29 cellular contexts compared by ENCODE assay signal in genomic region chr11:16749092-16749491, GRCh38. TPM values are rescaled to one million over a fixed set of nuclear protein-coding genes. Genes with fewer than 3 reads are reported as not detected.
DNase-seq lines count a peak whose midpoint lies in the region; ATAC-seq, FAIRE-seq and TF ChIP-seq lines count a peak whose summit lies in the region.
"Had no signal": no experiment of that assay in that cellular context is flagged by ENCODE, and none has a peak within 500 bp of the region (broad histone marks: within the 10 kb centered on the region; RNA-seq: fewer than 3 reads in every experiment).

No MANE protein-coding gene starts in this region.

- H3K27ac ChIP-seq in A549: no peak overlapping the region
- H3K27ac ChIP-seq: BLaER1, KMS-11, SJCRH30 had no signal

- no peak for TF ChIP-seq EP300 in A549 (IDR thresholded peaks at IDR 0.05)

- intact Hi-C loops in activated CD4-positive, alpha-beta memory T cell treated with anti-CD3 and anti-CD28 coated beads for 36 hours (cut with micrococcal nuclease): loop anchor here (1.0 kb wide), 2 partner anchors 11 to 153 kb away; partner anchors contain the start of gene C11orf58

- TF ChIP-seq RAD21 in A549 (conservative IDR thresholded peaks at IDR 0.05 in 1 of 2, IDR thresholded peaks at IDR 0.05 in 1 of 2): no peak

- no peaks in the 10 kb centered on the region for H3K9me3 ChIP-seq in A549
- H3K9me3 ChIP-seq: BLaER1, Caco-2, SJCRH30 had no signal

- no peak for FAIRE-seq in A549 (lab: Jason Lieb, UNC)
- peak; percentile 13 for FAIRE-seq in G401.6 (lab: Jason Lieb, UNC)
- FAIRE-seq: GM12891, H1, HTR-8/SVneo had no signal

- no peak overlapping the region for H3K4me2 ChIP-seq in A549
- H3K4me2 ChIP-seq: BLaER1, KMS-11 had no signal

- POLR2A ChIA-PET in activated CD4-positive, alpha-beta memory T cell treated with anti-CD3 and anti-CD28 coated beads for 36 hours (lab: Charles Lee): interaction anchor here (1.4 to 2.8 kb wide), 3 partner anchors 8 to 153 kb away, joined by 4 to 28 read pairs (median 5); partner anchors contain the start of gene C11orf58
- POLR2A ChIA-PET in activated CD4-positive, alpha-beta memory T cell treated with anti-CD3 and anti-CD28 coated beads, Interleukin-2, amount 10 ng/mL, durations not matched to agents 7 days and 5 days (lab: Charles Lee): interaction anchor here (1.2 to 6.8 kb wide), 2 partner anchors 10 to 14 kb away, joined by 3 to 56 read pairs; partner anchors contain the start of gene C11orf58
- POLR2A ChIA-PET in A549 (lab: Yijun Ruan, JAX): no interaction called here
- POLR2A ChIA-PET in WTC11 (lab: Charles Lee): no interaction called here

- TF ChIP-seq CTCF in A549 (IDR thresholded peaks at IDR 0.05): no peak
- no peak for TF ChIP-seq CTCF in WTC11 (IDR thresholded peaks at IDR 0.05)

- no peak overlapping the region for H3K4me3 Mint-ChIP-seq in activated CD4-positive, alpha-beta memory T cell treated with anti-CD3 and anti-CD28 coated beads for 36 hours
- no peak overlapping the region for H3K4me3 Mint-ChIP-seq in activated CD4-positive, alpha-beta memory T cell treated with anti-CD3 and anti-CD28 coated beads, Interleukin-2, amount 10 ng/mL, durations not matched to agents 7 days and 5 days
- H3K4me3 Mint-ChIP-seq in activated naive CD8-positive, alpha-beta T cell treated with anti-CD3 and anti-CD28 coated beads, Interleukin-2, amount 50 U/mL, for 24 hours: peak overlapping the region; percentile 23
- H3K4me3 Mint-ChIP-seq in WTC11: no peak overlapping the region
- H3K4me3 Mint-ChIP-seq: CD4-positive, alpha-beta memory T cell had no signal

- peaks cover 41% of the 10 kb centered on the region for H3K4me1 Mint-ChIP-seq in activated CD4-positive, alpha-beta memory T cell treated with anti-CD3 and anti-CD28 coated beads for 36 hours (ENCODE audit: low read depth)
- peaks cover 33% of the 10 kb centered on the region for H3K4me1 Mint-ChIP-seq in activated CD4-positive, alpha-beta memory T cell treated with anti-CD3 and anti-CD28 coated beads, Interleukin-2, amount 10 ng/mL, durations not matched to agents 7 days and 5 days
- H3K4me1 Mint-ChIP-seq in activated naive CD8-positive, alpha-beta T cell treated with anti-CD3 and anti-CD28 coated beads, Interleukin-2, amount 50 U/mL, for 24 hours: peaks cover 50% of the 10 kb centered on the region
- peaks cover 11% of the 10 kb centered on the region for H3K4me1 Mint-ChIP-seq in WTC11

- CTCF ChIA-PET in activated CD4-positive, alpha-beta memory T cell treated with anti-CD3 and anti-CD28 coated beads for 36 hours (lab: Charles Lee): interaction anchor here (1.1 to 1.4 kb wide), 3 partner anchors 37 to 71 kb away, joined by 3 read pairs; no protein-coding TSS in a partner anchor
- CTCF ChIA-PET in activated CD4-positive, alpha-beta memory T cell treated with anti-CD3 and anti-CD28 coated beads, Interleukin-2, amount 10 ng/mL, durations not matched to agents 7 days and 5 days (lab: Charles Lee): interaction anchor here (1.2 to 2.4 kb wide), 2 partner anchors 11 to 136 kb away, joined by 4 to 6 read pairs; partner anchors contain the start of gene C11orf58
- CTCF ChIA-PET in A549 (lab: Yijun Ruan, JAX): no interaction called here
- CTCF ChIA-PET in WTC11 (lab: Charles Lee): interaction anchor here (1.6 kb wide), 1 partner anchor 37 kb away, joined by 3 read pairs; no protein-coding TSS in a partner anchor

- DNase-seq in activated CD4-positive, alpha-beta memory T cell treated with anti-CD3 and anti-CD28 coated beads for 36 hours: no peak
- DNase-seq in activated CD4-positive, alpha-beta memory T cell treated with anti-CD3 and anti-CD28 coated beads, Interleukin-2, amount 10 ng/mL, durations not matched to agents 7 days and 5 days: no peak
- DNase-seq in A549 (ENCODE audit: low read depth in 1 of 2, low spot score in 1 of 2) (no peak), WTC11 (ENCODE audit: low spot score) (no peak), NAMALWA (ENCODE audit: low spot score) (no peak)
- no peak for DNase-seq in activated naive CD8-positive, alpha-beta T cell treated with anti-CD3 and anti-CD28 coated beads, Interleukin-2, amount 50 U/mL, for 24 hours
- DNase-seq: Caco-2; CD4-positive, alpha-beta memory T cell; DMS 273 treated with DMSO at 0.1 percent for 48 hours; DMS79; EL; GF-D8; HCEC 1CT; MM.1S; NCI-H1048; NCI-H1417; NCI-H1694; NCI-H2029 treated with DMSO at 0.1 percent for 48 hours; NCI-H446 treated with DMSO at 0.1 percent for 48 hours; NCI-H526; NK-92 treated with Interleukin-12 subunit alpha and Interleukin-12 subunit beta, amount 100 ng/mL, for 24 hours; PC-3; SJCRH30 had no signal

- WGBS in A549 (ENCODE audit: missing lambda C conversion rate): 85% methylated on average over 1 of the region's 1 CpG

- TF ChIP-seq POLR2A in A549 (IDR thresholded peaks at IDR 0.05; ENCODE audit: low read length): no peak

- H3K27ac Mint-ChIP-seq in activated CD4-positive, alpha-beta memory T cell treated with anti-CD3 and anti-CD28 coated beads for 36 hours: peak overlapping the region; percentile 80
- no peak overlapping the region for H3K27ac Mint-ChIP-seq in activated CD4-positive, alpha-beta memory T cell treated with anti-CD3 and anti-CD28 coated beads, Interleukin-2, amount 10 ng/mL, durations not matched to agents 7 days and 5 days
- H3K27ac Mint-ChIP-seq in activated naive CD8-positive, alpha-beta T cell treated with anti-CD3 and anti-CD28 coated beads, Interleukin-2, amount 50 U/mL, for 24 hours: peak overlapping the region; percentile 61
- H3K27ac Mint-ChIP-seq in WTC11: no peak overlapping the region

- no peaks in the 10 kb centered on the region for H3K9me3 Mint-ChIP-seq in activated CD4-positive, alpha-beta memory T cell treated with anti-CD3 and anti-CD28 coated beads for 36 hours
- H3K9me3 Mint-ChIP-seq in activated CD4-positive, alpha-beta memory T cell treated with anti-CD3 and anti-CD28 coated beads, Interleukin-2, amount 10 ng/mL, durations not matched to agents 7 days and 5 days: no peaks in the 10 kb centered on the region
- H3K9me3 Mint-ChIP-seq in activated naive CD8-positive, alpha-beta T cell treated with anti-CD3 and anti-CD28 coated beads, Interleukin-2, amount 50 U/mL, for 24 hours: no peaks in the 10 kb centered on the region
- no peaks in the 10 kb centered on the region for H3K9me3 Mint-ChIP-seq in WTC11
- H3K9me3 Mint-ChIP-seq: CD4-positive, alpha-beta memory T cell had no signal

- peaks cover 53% of the 10 kb centered on the region for H3K36me3 Mint-ChIP-seq in activated CD4-positive, alpha-beta memory T cell treated with anti-CD3 and anti-CD28 coated beads for 36 hours
- peaks cover 89% of the 10 kb centered on the region for H3K36me3 Mint-ChIP-seq in activated CD4-positive, alpha-beta memory T cell treated with anti-CD3 and anti-CD28 coated beads, Interleukin-2, amount 10 ng/mL, durations not matched to agents 7 days and 5 days (ENCODE audit: low read depth)
- peaks cover 75% of the 10 kb centered on the region for H3K36me3 Mint-ChIP-seq in activated naive CD8-positive, alpha-beta T cell treated with anti-CD3 and anti-CD28 coated beads, Interleukin-2, amount 50 U/mL, for 24 hours (ENCODE audit: low read depth)
- H3K36me3 Mint-ChIP-seq in WTC11: peaks cover 80% of the 10 kb centered on the region

- no peak for ATAC-seq in A549
- ATAC-seq in activated naive CD8-positive, alpha-beta T cell treated with anti-CD3 and anti-CD28 coated beads, Interleukin-2, amount 50 U/mL, for 24 hours: no peak
- no peak for ATAC-seq in WTC11
- ATAC-seq: PC-3 had no signal

- no peaks in the 10 kb centered on the region for H3K27me3 Mint-ChIP-seq in activated CD4-positive, alpha-beta memory T cell treated with anti-CD3 and anti-CD28 coated beads for 36 hours
- no peaks in the 10 kb centered on the region for H3K27me3 Mint-ChIP-seq in activated CD4-positive, alpha-beta memory T cell treated with anti-CD3 and anti-CD28 coated beads, Interleukin-2, amount 10 ng/mL, durations not matched to agents 7 days and 5 days
- H3K27me3 Mint-ChIP-seq in activated naive CD8-positive, alpha-beta T cell treated with anti-CD3 and anti-CD28 coated beads, Interleukin-2, amount 50 U/mL, for 24 hours: no peaks in the 10 kb centered on the region
- no peaks in the 10 kb centered on the region for H3K27me3 Mint-ChIP-seq in WTC11 (ENCODE audit: low read depth)
- H3K27me3 Mint-ChIP-seq: CD4-positive, alpha-beta memory T cell had no signal

- no peak overlapping the region for H3K4me3 ChIP-seq in A549
- H3K4me3 ChIP-seq: BLaER1, SJCRH30 had no signal

- H3K4me1 ChIP-seq in A549: no peaks in the 10 kb centered on the region
- H3K4me1 ChIP-seq: Caco-2 had no signal

TF ChIP-seq in A549, 52 proteins besides CTCF, POLR2A, EP300 and RAD21:
- TF ChIP-seq ZFP36 (IDR thresholded peaks at IDR 0.05; ENCODE audit: borderline replicate concordance, partially characterized antibody) (no peak), MAFK (IDR thresholded peaks at IDR 0.05; ENCODE audit: partially characterized antibody) (peak; percentile 62)
TF ChIP-seq in A549: peak in this region for 1.

TF ChIP-seq in WTC11, 78 proteins besides CTCF, POLR2A, EP300 and RAD21 (continues in another document):
- TF ChIP-seq NR1H2 (CRISPR knock-in tag; IDR thresholded peaks at IDR 0.05): no peak
- no peak for TF ChIP-seq TCF7 (CRISPR knock-in tag; IDR thresholded peaks at IDR 0.05; ENCODE audit: low read depth)
- no peak for TF ChIP-seq ZBTB21 (CRISPR knock-in tag; IDR thresholded peaks at IDR 0.05; ENCODE audit: borderline replicate concordance)
- TF ChIP-seq, protein P1, sequence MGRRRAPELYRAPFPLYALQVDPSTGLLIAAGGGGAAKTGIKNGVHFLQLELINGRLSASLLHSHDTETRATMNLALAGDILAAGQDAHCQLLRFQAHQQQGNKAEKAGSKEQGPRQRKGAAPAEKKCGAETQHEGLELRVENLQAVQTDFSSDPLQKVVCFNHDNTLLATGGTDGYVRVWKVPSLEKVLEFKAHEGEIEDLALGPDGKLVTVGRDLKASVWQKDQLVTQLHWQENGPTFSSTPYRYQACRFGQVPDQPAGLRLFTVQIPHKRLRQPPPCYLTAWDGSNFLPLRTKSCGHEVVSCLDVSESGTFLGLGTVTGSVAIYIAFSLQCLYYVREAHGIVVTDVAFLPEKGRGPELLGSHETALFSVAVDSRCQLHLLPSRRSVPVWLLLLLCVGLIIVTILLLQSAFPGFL (CRISPR knock-in tag; IDR thresholded peaks at IDR 0.05; ENCODE audit: borderline replicate concordance): no peak
- no peak for TF ChIP-seq GABPB1 (CRISPR knock-in tag; IDR thresholded peaks at IDR 0.05)

RNA-seq across cellular contexts. Expression of gene C11orf58, which starts 10.6 kb away (rescaled TPM):
- 100 to 1,000 TPM; 132 to 134 TPM for total RNA-seq in activated CD4-positive, alpha-beta memory T cell treated with anti-CD3 and anti-CD28 coated beads for 36 hours
- total RNA-seq in activated CD4-positive, alpha-beta memory T cell treated with anti-CD3 and anti-CD28 coated beads, Interleukin-2, amount 10 ng/mL, durations not matched to agents 7 days and 5 days: 100 to 1,000 TPM; 113 to 124 TPM
- polyA plus RNA-seq in A549 (2011; rRNA removed) (144 and 342 TPM in 2 replicates), A549 (2017; fragmentation: RNase III; extraction: RNeasy Plus Mini Kit Qiagen cat#74134 plus additional on column Dnase treatment) (417 to 467 TPM (median 456 TPM) in 3 replicates)
- 119 and 182 TPM in 2 replicates for polyA plus RNA-seq in A549 (2012; cell fraction: cytosol; rRNA removed)
- 24.9 and 41.3 TPM in 2 replicates for polyA plus RNA-seq in A549 (2012; cell fraction: nucleus; rRNA removed)
- 84.6 and 109 TPM in 2 replicates for polyA minus RNA-seq in A549 (2011; rRNA and poly(A)+ RNA removed)
- total RNA-seq in WTC11 (2021): 129 to 141 TPM (median 132 TPM) in 3 replicates

Comparison
In these comparisons a context has a peak if more than half of its experiments do, and no peak if none do; other contexts are left out.
1. H3K27ac Mint-ChIP-seq: peak in activated CD4-positive, alpha-beta memory T cell treated with anti-CD3 and anti-CD28 coated beads for 36 hours (single experiment) and activated naive CD8-positive, alpha-beta T cell treated with anti-CD3 and anti-CD28 coated beads, Interleukin-2, amount 50 U/mL, for 24 hours (single experiment); none in activated CD4-positive, alpha-beta memory T cell treated with anti-CD3 and anti-CD28 coated beads, Interleukin-2, amount 10 ng/mL, durations not matched to agents 7 days and 5 days (single experiment) and WTC11 (single experiment).
2. POLR2A ChIA-PET loops: an anchor here in activated CD4-positive, alpha-beta memory T cell treated with anti-CD3 and anti-CD28 coated beads for 36 hours (1.4 to 2.8 kb wide) and activated CD4-positive, alpha-beta memory T cell treated with anti-CD3 and anti-CD28 coated beads, Interleukin-2, amount 10 ng/mL, durations not matched to agents 7 days and 5 days (1.2 to 6.8 kb wide); none called in A549 and WTC11.